9 cellular contexts compared by ENCODE assay signal in the genomic region with DNA sequence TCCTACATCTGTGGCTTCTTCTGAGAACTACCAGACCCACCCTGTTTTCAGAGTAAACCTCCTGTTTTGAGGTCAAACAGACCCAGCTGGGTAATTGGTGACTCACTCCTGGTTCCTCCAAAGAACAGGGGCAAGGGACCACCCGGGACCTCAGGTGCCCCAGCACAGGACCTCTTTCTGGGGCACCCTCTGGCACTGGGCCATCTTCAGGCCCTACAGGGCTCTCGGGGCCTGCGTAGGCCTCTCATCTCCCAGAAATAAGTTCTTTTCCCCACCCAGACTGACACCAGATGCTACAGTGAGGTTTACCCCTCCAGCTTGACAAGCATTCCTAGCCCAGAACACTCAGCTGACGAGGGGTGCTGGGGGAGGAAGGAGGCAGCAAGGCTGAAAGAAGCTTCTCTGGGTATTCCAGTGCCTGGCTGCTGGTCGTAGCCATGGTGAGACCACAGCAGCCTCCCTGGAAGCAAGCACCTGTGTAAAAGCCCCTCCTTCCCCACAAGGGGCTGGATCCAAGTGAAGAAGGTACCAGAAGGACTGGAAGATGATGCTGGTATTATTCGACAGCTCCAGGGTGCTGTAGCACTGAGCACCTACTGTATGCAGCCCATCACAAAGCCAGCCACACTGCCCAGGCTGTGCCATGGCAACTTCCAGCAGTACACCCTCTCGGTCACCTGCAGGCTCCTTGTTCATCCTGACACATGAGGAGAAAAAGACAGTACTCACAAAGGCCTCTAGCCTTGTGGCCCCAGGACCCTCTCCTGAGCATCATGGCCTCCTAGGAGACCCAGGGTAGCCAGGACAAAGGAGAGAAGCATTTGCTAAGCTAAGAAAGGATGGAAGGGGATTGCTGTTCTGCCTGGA. TPM values are rescaled to one million over a fixed set of nuclear protein-coding genes. Genes with fewer than 3 reads are reported as not detected.
A peak's percentile ranks its signal among the peaks of the same experiment; 100 is the strongest.
DNase-seq lines count a peak whose midpoint lies in the region; ATAC-seq and TF ChIP-seq lines count a peak whose summit lies in the region.
"Had no signal": no experiment of that assay in that cellular context is flagged by ENCODE, and none has a peak within 500 bp of the region (broad histone marks: within the 10 kb centered on the region; RNA-seq: fewer than 3 reads in every experiment).

No MANE protein-coding gene starts in this region.

- H3K4me1 Mint-ChIP-seq in activated CD4-positive, alpha-beta memory T cell treated with anti-CD3 and anti-CD28 coated beads, Interleukin-2, amount 10 ng/mL, durations not matched to agents 7 days and 5 days, result peaks cover 96% of the 10 kb centered on the region
- peaks cover 39 to 85% (median 53%) of the 10 kb centered on the region in 7 donors for H3K4me1 Mint-ChIP-seq in naive thymus-derived CD4-positive, alpha-beta T cell
- H3K4me1 Mint-ChIP-seq in glutamatergic neuron (ENCODE audit: low read depth, unreplicated experiment) (peaks cover 2% of the 10 kb centered on the region), WTC11 (peaks cover 18% of the 10 kb centered on the region)

- peak overlapping the region; percentile 100 for H3K27ac Mint-ChIP-seq in activated CD4-positive, alpha-beta memory T cell treated with anti-CD3 and anti-CD28 coated beads, Interleukin-2, amount 10 ng/mL, durations not matched to agents 7 days and 5 days
- H3K27ac Mint-ChIP-seq in naive thymus-derived CD4-positive, alpha-beta T cell, result peak overlapping the region; percentile 87 to 99 (median 96)
- H3K27ac Mint-ChIP-seq in glutamatergic neuron (ENCODE audit: unreplicated experiment), result no peak overlapping the region
- no peak overlapping the region for H3K27ac Mint-ChIP-seq in WTC11

- H3F3A ChIP-seq in DOHH2 (ENCODE audit: control insufficient read depth, insufficient read depth), result no peaks in the 10 kb centered on the region; the same call in 1 of the 2 replicates

- peaks cover 100% of the 10 kb centered on the region for H3K36me3 ChIP-seq in DOHH2 (ENCODE audit: control insufficient read depth, low read length)
- no peaks in the 10 kb centered on the region for H3K36me3 ChIP-seq in naive thymus-derived CD4-positive, alpha-beta T cell (ENCODE audit: control insufficient read depth in 2 of 3, insufficient read depth in 3 of 3, low read length in 3 of 3)

- H4K20me1 ChIP-seq in DOHH2 (ENCODE audit: control insufficient read depth, insufficient read depth, low read depth, low read length), result 0 out of 2 replicates have a peak, but pooled peaks cover 5% of the 10 kb centered on the region

- H3K27ac ChIP-seq in DOHH2 (ENCODE audit: low read depth, low read length), result peak overlapping the region; percentile 41; the same call in 1 of the 2 replicates
- peak overlapping the region; percentile 82 for H3K27ac ChIP-seq in naive thymus-derived CD4-positive, alpha-beta T cell (ENCODE audit: low read depth, low read length)
- H3K27ac ChIP-seq: SK-N-MC had no signal

- no peaks in the 10 kb centered on the region for H3K9me2 ChIP-seq in DOHH2 (replicated peaks; ENCODE audit: control insufficient read depth, low read length)

- CTCF ChIA-PET in activated CD4-positive, alpha-beta memory T cell treated with anti-CD3 and anti-CD28 coated beads, Interleukin-2, amount 10 ng/mL, durations not matched to agents 7 days and 5 days (lab: Charles Lee), result interaction anchor here (0.6 to 2.7 kb wide), 5 partner anchors 9 to 279 kb away, joined by 3 to 11 read pairs (median 3); no protein-coding TSS in a partner anchor
- CTCF ChIA-PET in naive thymus-derived CD4-positive, alpha-beta T cell (lab: Charles Lee), result no interaction called here
- CTCF ChIA-PET in WTC11 (lab: Charles Lee), result no interaction called here

- peaks cover 48% of the 10 kb centered on the region for H3K79me2 ChIP-seq in DOHH2 (ENCODE audit: control insufficient read depth, low read length)

- H3K27me3 ChIP-seq in DOHH2 (ENCODE audit: control insufficient read depth, low read length), result no peaks in the 10 kb centered on the region
- H3K27me3 ChIP-seq in naive thymus-derived CD4-positive, alpha-beta T cell (ENCODE audit: control insufficient read depth in 2 of 2, insufficient read depth in 2 of 2, low read length in 2 of 2), result no peaks in the 10 kb centered on the region

- intact Hi-C loops in naive thymus-derived CD4-positive, alpha-beta T cell (cut with micrococcal nuclease), result loop anchor here in 1 of 2 donors (2.0 to 5.0 kb wide), 3 partner anchors 36 to 171 kb away; partner anchors contain the start of gene ALOX5

- no peaks in the 10 kb centered on the region for H3K9me3 Mint-ChIP-seq in activated CD4-positive, alpha-beta memory T cell treated with anti-CD3 and anti-CD28 coated beads, Interleukin-2, amount 10 ng/mL, durations not matched to agents 7 days and 5 days
- peaks cover 0 to 4% (median 0%) of the 10 kb centered on the region in 11 donors for H3K9me3 Mint-ChIP-seq in naive thymus-derived CD4-positive, alpha-beta T cell
- H3K9me3 Mint-ChIP-seq in glutamatergic neuron (ENCODE audit: unreplicated experiment) (peaks cover 9% of the 10 kb centered on the region), WTC11 (peaks cover 4% of the 10 kb centered on the region; the same call in 1 of the 2 replicates)

- no peak for TF ChIP-seq CTCF in DOHH2 (IDR thresholded peaks at IDR 0.05; ENCODE audit: low read depth, low read length, poor library complexity, severe bottlenecking)
- no peak for TF ChIP-seq CTCF in glutamatergic neuron (IDR thresholded peaks at IDR 0.05; ENCODE audit: partially characterized antibody, unreplicated experiment)
- no peak for TF ChIP-seq CTCF in WTC11 (IDR thresholded peaks at IDR 0.05)

- no peaks in the 10 kb centered on the region for H3K27me3 Mint-ChIP-seq in activated CD4-positive, alpha-beta memory T cell treated with anti-CD3 and anti-CD28 coated beads, Interleukin-2, amount 10 ng/mL, durations not matched to agents 7 days and 5 days
- no peaks in the 10 kb centered on the region for H3K27me3 Mint-ChIP-seq in naive thymus-derived CD4-positive, alpha-beta T cell
- H3K27me3 Mint-ChIP-seq in glutamatergic neuron (ENCODE audit: unreplicated experiment) (peaks cover 13% of the 10 kb centered on the region), WTC11 (ENCODE audit: low read depth) (peaks cover 6% of the 10 kb centered on the region)

- DNase-seq in activated CD4-positive, alpha-beta memory T cell treated with anti-CD3 and anti-CD28 coated beads, Interleukin-2, amount 10 ng/mL, durations not matched to agents 7 days and 5 days, result peak; percentile 64
- peak in 5 of 9 donors; percentile 12 to 35 (median 25) for DNase-seq in naive thymus-derived CD4-positive, alpha-beta T cell
- DNase-seq in glutamatergic neuron, result no peak
- DNase-seq in WTC11 (ENCODE audit: low spot score), result no peak

- H3K4me3 Mint-ChIP-seq in activated CD4-positive, alpha-beta memory T cell treated with anti-CD3 and anti-CD28 coated beads, Interleukin-2, amount 10 ng/mL, durations not matched to agents 7 days and 5 days, result peak overlapping the region; percentile 98
- peak overlapping the region; percentile 89 to 97 (median 94) for H3K4me3 Mint-ChIP-seq in naive thymus-derived CD4-positive, alpha-beta T cell
- H3K4me3 Mint-ChIP-seq in glutamatergic neuron (ENCODE audit: unreplicated experiment) (no peak overlapping the region), WTC11 (no peak overlapping the region)

- peaks cover 44% of the 10 kb centered on the region for H3K4me1 ChIP-seq in DOHH2 (ENCODE audit: control insufficient read depth, low read length)
- peaks cover 32 to 41% of the 10 kb centered on the region in 2 donors for H3K4me1 ChIP-seq in naive thymus-derived CD4-positive, alpha-beta T cell (ENCODE audit: control insufficient read depth in 2 of 2, insufficient read depth in 2 of 2, low read length in 2 of 2)

- ATAC-seq in GM21576 (IDR thresholded peaks at IDR 0.05; ENCODE audit: unreplicated experiment) (peak; percentile 27), WTC11 (no peak), GM19328 (IDR thresholded peaks at IDR 0.05; ENCODE audit: unreplicated experiment) (no peak), GM21619 (IDR thresholded peaks at IDR 0.05; ENCODE audit: unreplicated experiment) (no peak)
- ATAC-seq in naive thymus-derived CD4-positive, alpha-beta T cell, result peak; percentile 21

- POLR2A ChIA-PET in activated CD4-positive, alpha-beta memory T cell treated with anti-CD3 and anti-CD28 coated beads, Interleukin-2, amount 10 ng/mL, durations not matched to agents 7 days and 5 days (lab: Charles Lee), result interaction anchor here (0.7 to 5.2 kb wide), 17 partner anchors 8 to 848 kb away, joined by 3 to 37 read pairs (median 4); partner anchors contain the start of genes ALOX5, WASHC2C and ZFAND4
- POLR2A ChIA-PET in naive thymus-derived CD4-positive, alpha-beta T cell (lab: Charles Lee), result interaction anchor here (1.3 to 1.7 kb wide), 2 partner anchors 9 to 13 kb away, joined by 5 to 6 read pairs; no protein-coding TSS in a partner anchor
- POLR2A ChIA-PET in WTC11 (lab: Charles Lee), result no interaction called here

- H3K4me2 ChIP-seq in DOHH2 (ENCODE audit: low read length), result no peak overlapping the region

- no peak overlapping the region for H3K4me3 ChIP-seq in DOHH2 (ENCODE audit: low read length)
- H3K4me3 ChIP-seq in naive thymus-derived CD4-positive, alpha-beta T cell (ENCODE audit: low read length), result no peak overlapping the region
- H3K4me3 ChIP-seq: SK-N-MC had no signal

- H3K9me3 ChIP-seq in DOHH2 (ENCODE audit: control insufficient read depth, insufficient read depth, low read length), result no peaks in the 10 kb centered on the region
- H3K9me3 ChIP-seq in naive thymus-derived CD4-positive, alpha-beta T cell (ENCODE audit: control insufficient read depth in 2 of 3, low read length in 3 of 3), result no peaks in the 10 kb centered on the region

- H3K36me3 Mint-ChIP-seq in activated CD4-positive, alpha-beta memory T cell treated with anti-CD3 and anti-CD28 coated beads, Interleukin-2, amount 10 ng/mL, durations not matched to agents 7 days and 5 days (ENCODE audit: low read depth), result peaks cover 28% of the 10 kb centered on the region
- H3K36me3 Mint-ChIP-seq in naive thymus-derived CD4-positive, alpha-beta T cell, result peaks cover 0 to 37% (median 0%) of the 10 kb centered on the region in 5 donors
- H3K36me3 Mint-ChIP-seq in glutamatergic neuron (ENCODE audit: unreplicated experiment) (peaks cover 4% of the 10 kb centered on the region), WTC11 (no peaks in the 10 kb centered on the region)

RNA-seq across cellular contexts. Expression of gene ALOX5, which starts 47.4 kb away (rescaled TPM):
- total RNA-seq in activated CD4-positive, alpha-beta memory T cell treated with anti-CD3 and anti-CD28 coated beads, Interleukin-2, amount 10 ng/mL, durations not matched to agents 7 days and 5 days, result 1 to 10 TPM; 6.8 to 7.5 TPM
- total RNA-seq in naive thymus-derived CD4-positive, alpha-beta T cell, result 100 to 1,000 TPM in 1 of 5 experiments, 10 to 100 TPM in 2, 1 to 10 TPM in 2; 1.2 to 143 (median 14.8) TPM
- 1 to 10 TPM; 1.0 to 4.1 TPM for polyA plus RNA-seq in naive thymus-derived CD4-positive, alpha-beta T cell
- total RNA-seq in glutamatergic neuron (ENCODE audit: unreplicated experiment) (8.4 TPM), WTC11 (2021) (3.4 to 4.9 TPM (median 4.4 TPM) in 3 replicates)

Comparison
In these comparisons a context has a peak if more than half of its experiments do, and no peak if none do; other contexts are left out.
1. ATAC-seq: peak in GM21576 (single experiment) and naive thymus-derived CD4-positive, alpha-beta T cell (single experiment); none in WTC11 (single experiment), GM19328 (single experiment) and GM21619 (single experiment).
2. DNase-seq: peak in activated CD4-positive, alpha-beta memory T cell treated with anti-CD3 and anti-CD28 coated beads, Interleukin-2, amount 10 ng/mL, durations not matched to agents 7 days and 5 days (single experiment) and naive thymus-derived CD4-positive, alpha-beta T cell (5 of 9); none in glutamatergic neuron (single experiment) and WTC11 (single experiment).
3. H3K27ac Mint-ChIP-seq: peak in activated CD4-positive, alpha-beta memory T cell treated with anti-CD3 and anti-CD28 coated beads, Interleukin-2, amount 10 ng/mL, durations not matched to agents 7 days and 5 days (single experiment) and naive thymus-derived CD4-positive, alpha-beta T cell (9 of 9); none in glutamatergic neuron (single experiment) and WTC11 (single experiment).
4. H3K4me3 Mint-ChIP-seq: peak in activated CD4-positive, alpha-beta memory T cell treated with anti-CD3 and anti-CD28 coated beads, Interleukin-2, amount 10 ng/mL, durations not matched to agents 7 days and 5 days (single experiment) and naive thymus-derived CD4-positive, alpha-beta T cell (10 of 10); none in glutamatergic neuron (single experiment) and WTC11 (single experiment).